ENCODE assay signal across 9 cellular contexts in the genomic region with DNA sequence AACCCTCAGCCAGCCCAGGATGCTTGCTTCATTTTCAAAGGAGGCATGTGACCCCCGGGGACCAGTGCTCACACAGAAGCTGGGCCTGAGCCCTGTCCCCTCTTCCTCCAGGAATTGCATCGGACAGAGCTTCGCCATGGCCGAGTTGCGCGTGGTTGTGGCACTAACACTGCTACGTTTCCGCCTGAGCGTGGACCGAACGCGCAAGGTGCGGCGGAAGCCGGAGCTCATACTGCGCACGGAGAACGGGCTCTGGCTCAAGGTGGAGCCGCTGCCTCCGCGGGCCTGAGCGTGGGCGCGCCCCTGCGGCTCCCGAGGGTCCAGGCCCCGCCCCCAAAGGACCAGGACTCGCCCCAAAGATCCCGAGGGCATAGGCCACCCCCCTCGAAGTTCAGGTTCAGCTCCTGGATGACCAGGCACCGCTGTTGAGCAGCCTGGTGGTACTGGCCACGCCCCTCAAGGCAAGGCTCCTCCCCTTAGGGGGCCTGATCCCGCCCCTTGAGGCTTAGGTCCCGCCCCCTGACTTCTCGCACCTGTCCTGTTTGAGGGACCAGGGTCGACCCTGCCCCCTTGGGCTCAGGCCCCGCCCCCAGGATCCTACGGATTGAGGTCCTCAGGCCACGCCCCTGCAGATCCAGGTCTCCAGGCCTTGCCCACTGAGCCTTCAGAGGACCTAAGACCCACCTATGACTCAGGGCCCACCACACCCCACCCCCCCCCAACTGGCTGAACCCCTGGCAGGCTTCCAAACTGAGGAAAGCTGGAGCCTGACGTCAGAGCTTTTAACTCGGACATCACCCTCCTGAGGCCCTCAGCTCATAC. TPM values are rescaled to one million over a fixed set of nuclear protein-coding genes. Genes with fewer than 3 reads are reported as not detected.
A peak's percentile ranks its signal among the peaks of the same experiment; 100 is the strongest.
DNase-seq lines count a peak whose midpoint lies in the region; ATAC-seq and TF ChIP-seq lines count a peak whose summit lies in the region.
"Had no signal": no experiment of that assay in that cellular context is flagged by ENCODE, and none has a peak within 500 bp of the region (broad histone marks: within the 10 kb centered on the region; RNA-seq: fewer than 3 reads in every experiment).

No MANE protein-coding gene starts in this region.

- WGBS in neuronal stem cell (ENCODE audit: extremely low coverage in 2 of 2, insufficient read length in 2 of 2, insufficient replicate concordance in 1 of 2), 2 donors: no CpG with 5 or more reads among the region's 41 CpGs
- WGBS in thymus: 10% methylated on average over 41 of the region's 41 CpGs

- no peak overlapping the region for H2BK12ac ChIP-seq in neuronal stem cell (ENCODE audit: low read length)

- no peak for TF ChIP-seq CTCF in WERI-Rb-1 (IDR thresholded peaks at IDR 0.05; ENCODE audit: low read depth, low read length)

- H3K9me3 ChIP-seq in WERI-Rb-1 (ENCODE audit: severe bottlenecking): no peaks in the 10 kb centered on the region
- H3K9me3 ChIP-seq in neuronal stem cell (replicated peaks in 1 of 2; ENCODE audit: control insufficient read depth in 2 of 2, insufficient read depth in 1 of 2, low read depth in 1 of 2, low read length in 2 of 2): peaks cover 0 to 4% of the 10 kb centered on the region in 2 donors
- H3K9me3 ChIP-seq in thymus (ENCODE audit: control insufficient read depth): no peaks in the 10 kb centered on the region

- peak overlapping the region; percentile 37 for H2AK5ac ChIP-seq in neuronal stem cell (ENCODE audit: low read depth, low read length)

- H3K23ac ChIP-seq in neuronal stem cell (ENCODE audit: low read depth, low read length, poor library complexity): peak overlapping the region; percentile 65

- no peak overlapping the region for H2AFZ ChIP-seq in neuronal stem cell (ENCODE audit: low read length)

- no peaks in the 10 kb centered on the region for H3K79me1 ChIP-seq in neuronal stem cell (ENCODE audit: low read depth, low read length)

- no peak overlapping the region for H2BK5ac ChIP-seq in neuronal stem cell (ENCODE audit: low read length)

- H4K8ac ChIP-seq in neuronal stem cell (ENCODE audit: low read depth, low read length): no peak overlapping the region

- H3K9ac ChIP-seq in neuronal stem cell (ENCODE audit: low read depth, low read length, poor library complexity): peak overlapping the region; percentile 60

- H3K4me3 ChIP-seq in WERI-Rb-1 (ENCODE audit: low read depth, low read length): no peak overlapping the region
- peak overlapping the region in 1 of 2 donors; percentile 72 for H3K4me3 ChIP-seq in neuronal stem cell (ENCODE audit: low read length in 2 of 2)
- peak overlapping the region; percentile 40 for H3K4me3 ChIP-seq in thymus (ENCODE audit: low read length)

- no peak overlapping the region for H3K27ac ChIP-seq in WERI-Rb-1
- H3K27ac ChIP-seq in neuronal stem cell (replicated peaks; ENCODE audit: low read length): no peak overlapping the region
- H3K27ac ChIP-seq in thymus (ENCODE audit: low read depth): no peak overlapping the region
- H3K27ac ChIP-seq: C4-2B had no signal

- no peak overlapping the region for H2BK15ac ChIP-seq in neuronal stem cell (ENCODE audit: low read length)

- peak overlapping the region; percentile 38 for H3K14ac ChIP-seq in neuronal stem cell (ENCODE audit: low read length)

- H3K27me3 ChIP-seq in WERI-Rb-1 (ENCODE audit: insufficient read depth, low read depth, severe bottlenecking): peaks cover 77% of the 10 kb centered on the region
- peaks cover 0 to 8% (median 2%) of the 10 kb centered on the region in 3 experiments for H3K27me3 ChIP-seq in neuronal stem cell (ENCODE audit: control insufficient read depth in 3 of 3, insufficient read depth in 3 of 3, low read depth in 1 of 3, low read length in 3 of 3)
- no peaks in the 10 kb centered on the region for H3K27me3 ChIP-seq in thymus (ENCODE audit: control insufficient read depth, insufficient read depth)

- no peak overlapping the region for H4K91ac ChIP-seq in neuronal stem cell (ENCODE audit: low read depth, low read length, poor library complexity)

- no peak overlapping the region for H2BK120ac ChIP-seq in neuronal stem cell (ENCODE audit: low read depth, low read length)

- DNase-seq in NCI-H1417 (lab: John Stamatoyannopoulos, UW) (peak in 2 of 3 experiments; percentile 35 to 66), NCI-H1417 treated with DMSO at 0.1 percent for 48 hours (lab: John Stamatoyannopoulos, UW) (no peak), WERI-Rb-1 (peak; percentile 6), cerebellar cortex (ENCODE audit: low spot score) (peak; percentile 54), neuronal stem cell (ENCODE audit: low spot score) (no peak), inferior parietal cortex (ENCODE audit: extremely low spot score) (no peak)

- ATAC-seq in GM21447 (IDR thresholded peaks at IDR 0.05; ENCODE audit: unreplicated experiment): no peak

- H3K18ac ChIP-seq in neuronal stem cell (ENCODE audit: low read length): peak overlapping the region; percentile 27

- H3K4me1 ChIP-seq in neuronal stem cell (ENCODE audit: control insufficient read depth in 2 of 2, insufficient read depth in 1 of 2, low read depth in 1 of 2, low read length in 2 of 2) (peaks cover 0 to 1% of the 10 kb centered on the region in 2 donors), thymus (ENCODE audit: control insufficient read depth, insufficient read depth, low read length) (peaks cover 8% of the 10 kb centered on the region)

- H3K36me3 ChIP-seq in WERI-Rb-1: no peaks in the 10 kb centered on the region
- H3K36me3 ChIP-seq in neuronal stem cell (replicated peaks in 1 of 2; ENCODE audit: control insufficient read depth in 2 of 2, insufficient read depth in 2 of 2, low read length in 2 of 2): no peaks in the 10 kb centered on the region
- no peaks in the 10 kb centered on the region for H3K36me3 ChIP-seq in thymus (ENCODE audit: control insufficient read depth, insufficient read depth)

- no peak overlapping the region for H3K4ac ChIP-seq in neuronal stem cell (ENCODE audit: low read length)

- peak overlapping the region; percentile 33 for H3K4me2 ChIP-seq in neuronal stem cell (ENCODE audit: insufficient read depth, low read length, poor library complexity, severe bottlenecking)

RNA-seq across cellular contexts. Expression of a gene that starts 43.1 kb away (rescaled TPM):
- 0.26 TPM for polyA plus RNA-seq in neuronal stem cell (2013, experiment 1 of 2)
- polyA plus RNA-seq in neuronal stem cell (2013, experiment 2 of 2): 0.19 TPM
- 0.64 TPM for polyA plus RNA-seq in thymus

Comparison
In these comparisons a context has a peak if more than half of its experiments do, and no peak if none do; other contexts are left out.
1. DNase-seq: peak in NCI-H1417 (2 of 3), WERI-Rb-1 (single experiment) and cerebellar cortex (single experiment); none in NCI-H1417 treated with DMSO at 0.1 percent for 48 hours (single experiment), neuronal stem cell (single experiment) and inferior parietal cortex (single experiment).